ENCODE assay signal across 1 cellular context in the genomic region with DNA sequence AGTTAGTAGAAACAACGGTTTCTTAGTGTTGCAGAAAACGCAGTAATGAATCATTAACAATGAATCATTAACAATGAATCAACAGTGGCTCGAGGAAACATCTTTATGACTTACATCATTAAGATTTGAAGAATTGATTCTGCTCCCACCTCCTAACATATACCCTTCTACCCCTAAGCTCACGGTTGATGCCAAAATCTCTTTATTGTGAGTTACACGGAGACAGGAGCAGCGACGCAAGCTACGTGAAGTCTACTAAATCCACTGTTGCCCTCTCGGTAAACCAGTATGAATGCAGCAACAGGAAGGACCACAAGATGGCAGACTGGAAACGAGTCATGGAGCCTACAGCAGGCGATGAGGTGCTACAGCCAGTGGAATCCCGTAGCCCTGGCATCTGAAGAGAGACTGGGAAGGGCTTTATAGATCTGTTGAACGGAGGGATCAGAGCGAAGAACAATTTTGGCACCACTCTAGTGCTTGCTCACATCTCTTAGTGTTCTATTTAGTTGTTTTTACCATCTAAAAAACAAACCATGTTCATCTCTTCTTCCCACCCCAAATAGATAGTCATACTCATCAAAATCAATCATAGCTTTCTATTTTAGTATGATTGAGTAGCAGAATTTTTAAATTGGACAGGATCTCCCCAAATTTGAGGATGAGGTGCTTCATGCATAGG.
TF ChIP-seq lines count a peak whose summit lies in the region.

No MANE protein-coding gene starts in this region.

TF ChIP-seq in K562, 482 proteins besides CTCF, POLR2A, EP300 and RAD21 (continued from another document and continues in another):
- TF ChIP-seq, protein P1, sequence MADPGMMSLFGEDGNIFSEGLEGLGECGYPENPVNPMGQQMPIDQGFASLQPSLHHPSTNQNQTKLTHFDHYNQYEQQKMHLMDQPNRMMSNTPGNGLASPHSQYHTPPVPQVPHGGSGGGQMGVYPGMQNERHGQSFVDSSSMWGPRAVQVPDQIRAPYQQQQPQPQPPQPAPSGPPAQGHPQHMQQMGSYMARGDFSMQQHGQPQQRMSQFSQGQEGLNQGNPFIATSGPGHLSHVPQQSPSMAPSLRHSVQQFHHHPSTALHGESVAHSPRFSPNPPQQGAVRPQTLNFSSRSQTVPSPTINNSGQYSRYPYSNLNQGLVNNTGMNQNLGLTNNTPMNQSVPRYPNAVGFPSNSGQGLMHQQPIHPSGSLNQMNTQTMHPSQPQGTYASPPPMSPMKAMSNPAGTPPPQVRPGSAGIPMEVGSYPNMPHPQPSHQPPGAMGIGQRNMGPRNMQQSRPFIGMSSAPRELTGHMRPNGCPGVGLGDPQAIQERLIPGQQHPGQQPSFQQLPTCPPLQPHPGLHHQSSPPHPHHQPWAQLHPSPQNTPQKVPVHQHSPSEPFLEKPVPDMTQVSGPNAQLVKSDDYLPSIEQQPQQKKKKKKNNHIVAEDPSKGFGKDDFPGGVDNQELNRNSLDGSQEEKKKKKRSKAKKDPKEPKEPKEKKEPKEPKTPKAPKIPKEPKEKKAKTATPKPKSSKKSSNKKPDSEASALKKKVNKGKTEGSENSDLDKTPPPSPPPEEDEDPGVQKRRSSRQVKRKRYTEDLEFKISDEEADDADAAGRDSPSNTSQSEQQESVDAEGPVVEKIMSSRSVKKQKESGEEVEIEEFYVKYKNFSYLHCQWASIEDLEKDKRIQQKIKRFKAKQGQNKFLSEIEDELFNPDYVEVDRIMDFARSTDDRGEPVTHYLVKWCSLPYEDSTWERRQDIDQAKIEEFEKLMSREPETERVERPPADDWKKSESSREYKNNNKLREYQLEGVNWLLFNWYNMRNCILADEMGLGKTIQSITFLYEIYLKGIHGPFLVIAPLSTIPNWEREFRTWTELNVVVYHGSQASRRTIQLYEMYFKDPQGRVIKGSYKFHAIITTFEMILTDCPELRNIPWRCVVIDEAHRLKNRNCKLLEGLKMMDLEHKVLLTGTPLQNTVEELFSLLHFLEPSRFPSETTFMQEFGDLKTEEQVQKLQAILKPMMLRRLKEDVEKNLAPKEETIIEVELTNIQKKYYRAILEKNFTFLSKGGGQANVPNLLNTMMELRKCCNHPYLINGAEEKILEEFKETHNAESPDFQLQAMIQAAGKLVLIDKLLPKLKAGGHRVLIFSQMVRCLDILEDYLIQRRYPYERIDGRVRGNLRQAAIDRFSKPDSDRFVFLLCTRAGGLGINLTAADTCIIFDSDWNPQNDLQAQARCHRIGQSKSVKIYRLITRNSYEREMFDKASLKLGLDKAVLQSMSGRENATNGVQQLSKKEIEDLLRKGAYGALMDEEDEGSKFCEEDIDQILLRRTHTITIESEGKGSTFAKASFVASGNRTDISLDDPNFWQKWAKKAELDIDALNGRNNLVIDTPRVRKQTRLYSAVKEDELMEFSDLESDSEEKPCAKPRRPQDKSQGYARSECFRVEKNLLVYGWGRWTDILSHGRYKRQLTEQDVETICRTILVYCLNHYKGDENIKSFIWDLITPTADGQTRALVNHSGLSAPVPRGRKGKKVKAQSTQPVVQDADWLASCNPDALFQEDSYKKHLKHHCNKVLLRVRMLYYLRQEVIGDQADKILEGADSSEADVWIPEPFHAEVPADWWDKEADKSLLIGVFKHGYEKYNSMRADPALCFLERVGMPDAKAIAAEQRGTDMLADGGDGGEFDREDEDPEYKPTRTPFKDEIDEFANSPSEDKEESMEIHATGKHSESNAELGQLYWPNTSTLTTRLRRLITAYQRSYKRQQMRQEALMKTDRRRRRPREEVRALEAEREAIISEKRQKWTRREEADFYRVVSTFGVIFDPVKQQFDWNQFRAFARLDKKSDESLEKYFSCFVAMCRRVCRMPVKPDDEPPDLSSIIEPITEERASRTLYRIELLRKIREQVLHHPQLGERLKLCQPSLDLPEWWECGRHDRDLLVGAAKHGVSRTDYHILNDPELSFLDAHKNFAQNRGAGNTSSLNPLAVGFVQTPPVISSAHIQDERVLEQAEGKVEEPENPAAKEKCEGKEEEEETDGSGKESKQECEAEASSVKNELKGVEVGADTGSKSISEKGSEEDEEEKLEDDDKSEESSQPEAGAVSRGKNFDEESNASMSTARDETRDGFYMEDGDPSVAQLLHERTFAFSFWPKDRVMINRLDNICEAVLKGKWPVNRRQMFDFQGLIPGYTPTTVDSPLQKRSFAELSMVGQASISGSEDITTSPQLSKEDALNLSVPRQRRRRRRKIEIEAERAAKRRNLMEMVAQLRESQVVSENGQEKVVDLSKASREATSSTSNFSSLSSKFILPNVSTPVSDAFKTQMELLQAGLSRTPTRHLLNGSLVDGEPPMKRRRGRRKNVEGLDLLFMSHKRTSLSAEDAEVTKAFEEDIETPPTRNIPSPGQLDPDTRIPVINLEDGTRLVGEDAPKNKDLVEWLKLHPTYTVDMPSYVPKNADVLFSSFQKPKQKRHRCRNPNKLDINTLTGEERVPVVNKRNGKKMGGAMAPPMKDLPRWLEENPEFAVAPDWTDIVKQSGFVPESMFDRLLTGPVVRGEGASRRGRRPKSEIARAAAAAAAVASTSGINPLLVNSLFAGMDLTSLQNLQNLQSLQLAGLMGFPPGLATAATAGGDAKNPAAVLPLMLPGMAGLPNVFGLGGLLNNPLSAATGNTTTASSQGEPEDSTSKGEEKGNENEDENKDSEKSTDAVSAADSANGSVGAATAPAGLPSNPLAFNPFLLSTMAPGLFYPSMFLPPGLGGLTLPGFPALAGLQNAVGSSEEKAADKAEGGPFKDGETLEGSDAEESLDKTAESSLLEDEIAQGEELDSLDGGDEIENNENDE (IDR thresholded peaks at IDR 0.05; ENCODE audit: low read depth, low read length), result no peak
- TF ChIP-seq SNRNP70 (optimal IDR thresholded peaks at IDR 0.05; ENCODE audit: low read depth, low read length) (no peak), NKRF (IDR thresholded peaks at IDR 0.05; ENCODE audit: borderline replicate concordance) (no peak), ETV5 (CRISPR knock-in tag; IDR thresholded peaks at IDR 0.05; ENCODE audit: low read depth) (0 out of 2 replicates have a peak, but pooled peaks have one; percentile 58), ZNF41 (CRISPR knock-in tag; conservative IDR thresholded peaks at IDR 0.05) (no peak), KDM5B (IDR thresholded peaks at IDR 0.05; ENCODE audit: insufficient replicate concordance, low read depth, low read length) (no peak), ZNF354B (CRISPR knock-in tag; IDR thresholded peaks at IDR 0.05) (no peak), DMBX1 (CRISPR knock-in tag; IDR thresholded peaks at IDR 0.05; ENCODE audit: borderline replicate concordance) (no peak), POLR3A (IDR thresholded peaks at IDR 0.05; ENCODE audit: borderline replicate concordance, extremely low read depth, insufficient read depth, insufficient read length) (no peak), U2AF2 (optimal IDR thresholded peaks at IDR 0.05; ENCODE audit: low read depth, low read length) (no peak), SIN3A (IDR thresholded peaks at IDR 0.05; ENCODE audit: borderline replicate concordance in 2 of 2, control insufficient read depth in 1 of 2, low read depth in 2 of 2, low read length in 2 of 2) (no peak), PHB (CRISPR knock-in tag; IDR thresholded peaks at IDR 0.05) (no peak), COPS2 (conservative IDR thresholded peaks at IDR 0.05) (no peak), AFF4 (CRISPR knock-in tag; IDR thresholded peaks at IDR 0.05) (no peak), CTBP1 (IDR thresholded peaks at IDR 0.05; ENCODE audit: borderline replicate concordance) (no peak), RFX5 (IDR thresholded peaks at IDR 0.05; ENCODE audit: low read depth, low read length) (no peak), LARP7 (IDR thresholded peaks at IDR 0.05) (no peak), SFPQ (IDR thresholded peaks at IDR 0.05; ENCODE audit: low read depth, low read length) (no peak)
- TF ChIP-seq, protein P2, sequence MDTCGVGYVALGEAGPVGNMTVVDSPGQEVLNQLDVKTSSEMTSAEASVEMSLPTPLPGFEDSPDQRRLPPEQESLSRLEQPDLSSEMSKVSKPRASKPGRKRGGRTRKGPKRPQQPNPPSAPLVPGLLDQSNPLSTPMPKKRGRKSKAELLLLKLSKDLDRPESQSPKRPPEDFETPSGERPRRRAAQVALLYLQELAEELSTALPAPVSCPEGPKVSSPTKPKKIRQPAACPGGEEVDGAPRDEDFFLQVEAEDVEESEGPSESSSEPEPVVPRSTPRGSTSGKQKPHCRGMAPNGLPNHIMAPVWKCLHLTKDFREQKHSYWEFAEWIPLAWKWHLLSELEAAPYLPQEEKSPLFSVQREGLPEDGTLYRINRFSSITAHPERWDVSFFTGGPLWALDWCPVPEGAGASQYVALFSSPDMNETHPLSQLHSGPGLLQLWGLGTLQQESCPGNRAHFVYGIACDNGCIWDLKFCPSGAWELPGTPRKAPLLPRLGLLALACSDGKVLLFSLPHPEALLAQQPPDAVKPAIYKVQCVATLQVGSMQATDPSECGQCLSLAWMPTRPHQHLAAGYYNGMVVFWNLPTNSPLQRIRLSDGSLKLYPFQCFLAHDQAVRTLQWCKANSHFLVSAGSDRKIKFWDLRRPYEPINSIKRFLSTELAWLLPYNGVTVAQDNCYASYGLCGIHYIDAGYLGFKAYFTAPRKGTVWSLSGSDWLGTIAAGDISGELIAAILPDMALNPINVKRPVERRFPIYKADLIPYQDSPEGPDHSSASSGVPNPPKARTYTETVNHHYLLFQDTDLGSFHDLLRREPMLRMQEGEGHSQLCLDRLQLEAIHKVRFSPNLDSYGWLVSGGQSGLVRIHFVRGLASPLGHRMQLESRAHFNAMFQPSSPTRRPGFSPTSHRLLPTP (IDR thresholded peaks at IDR 0.05; ENCODE audit: borderline replicate concordance, extremely low read depth, insufficient read length), result no peak
